17 cellular contexts compared by ENCODE assay signal in the genomic region with DNA sequence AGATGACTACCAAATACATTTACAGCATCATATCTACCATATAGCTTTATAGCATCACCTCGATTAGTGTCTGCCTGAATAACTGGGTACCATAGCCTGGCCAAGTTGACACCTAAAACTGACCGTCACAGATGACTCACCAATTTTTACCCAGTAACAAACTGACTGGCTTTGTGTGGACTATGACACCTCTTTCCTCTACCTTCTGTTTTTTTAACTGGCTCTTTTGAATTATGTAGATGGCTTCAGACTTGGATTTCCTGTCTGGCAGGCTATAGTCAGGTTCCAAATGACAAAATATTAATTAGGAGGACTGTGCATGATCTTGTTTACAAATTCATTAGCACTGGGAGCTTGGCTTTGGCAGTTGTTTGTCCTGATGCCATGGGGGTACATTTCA.
DNase-seq lines count a peak whose midpoint lies in the region; FAIRE-seq and TF ChIP-seq lines count a peak whose summit lies in the region.
"Had no signal": no experiment of that assay in that cellular context is flagged by ENCODE, and none has a peak within 500 bp of the region (broad histone marks: within the 10 kb centered on the region; RNA-seq: fewer than 3 reads in every experiment).

No MANE protein-coding gene starts in this region.

- H2AFZ ChIP-seq in osteoblast (ENCODE audit: low read length) = no peak overlapping the region
- no peak overlapping the region for H2AFZ ChIP-seq in OCI-LY7 (ENCODE audit: low read length)

- no peaks in the 10 kb centered on the region for H4K20me1 ChIP-seq in osteoblast (ENCODE audit: insufficient read depth, low read length)
- no peaks in the 10 kb centered on the region for H4K20me1 ChIP-seq in OCI-LY7 (ENCODE audit: insufficient read depth, low read length)

- H3K9me2 ChIP-seq in OCI-LY7 (ENCODE audit: insufficient read depth, low read length) = no peaks in the 10 kb centered on the region

- H3K9me3 ChIP-seq in osteoblast (ENCODE audit: low read depth, low read length) (no peaks in the 10 kb centered on the region), OCI-LY7 (ENCODE audit: low read length) (no peaks in the 10 kb centered on the region)
- H3K9me3 ChIP-seq: psoas muscle, stomach had no signal

- FAIRE-seq in RCC 7860 (lab: Jason Lieb, UNC) = peak; percentile 56

- H3K27ac ChIP-seq in osteoblast (ENCODE audit: low read depth, low read length) (peak overlapping the region; percentile 92), OCI-LY7 (ENCODE audit: low read depth, low read length, poor library complexity, severe bottlenecking) (no peak overlapping the region)
- H3K27ac ChIP-seq: psoas muscle had no signal

- H3K27me3 ChIP-seq in osteoblast (ENCODE audit: insufficient read depth, low read length) = no peaks in the 10 kb centered on the region
- H3K27me3 ChIP-seq: stomach had no signal

- H3K4me2 ChIP-seq in osteoblast (ENCODE audit: insufficient read depth, low read length) (peak overlapping the region; percentile 57), OCI-LY7 (ENCODE audit: low read length) (no peak overlapping the region)

- POLR2A ChIA-PET in OCI-LY7 (lab: Charles Lee) = no interaction called here

- intact Hi-C loops in OCI-LY7 (cut with micrococcal nuclease; ENCODE audit: unreplicated experiment) = no loop called here

- no TSS peak for BruUV-seq in OCI-LY7 (replicated peaks; lab: Mats Ljungman, UMichigan)

- H3K4me1 ChIP-seq in osteoblast (ENCODE audit: insufficient read depth, low read length) = peaks cover 20% of the 10 kb centered on the region
- H3K4me1 ChIP-seq in OCI-LY7 (ENCODE audit: insufficient read depth, low read length, poor library complexity, severe bottlenecking) = no peaks in the 10 kb centered on the region
- H3K4me1 ChIP-seq: psoas muscle had no signal

- H3K36me3 ChIP-seq in osteoblast (ENCODE audit: insufficient read depth, low read length) = no peaks in the 10 kb centered on the region
- no peaks in the 10 kb centered on the region for H3K36me3 ChIP-seq in OCI-LY7 (ENCODE audit: insufficient read depth, low read length)
- H3K36me3 ChIP-seq: stomach had no signal

- H3K4me3 ChIP-seq in osteoblast (ENCODE audit: insufficient read depth, low read length) = no peak overlapping the region
- H3K4me3 ChIP-seq in OCI-LY7 (ENCODE audit: low read depth, low read length, poor library complexity, severe bottlenecking) = no peak overlapping the region
- H3K4me3 ChIP-seq: psoas muscle, stomach had no signal

- no peaks in the 10 kb centered on the region for H3K79me2 ChIP-seq in osteoblast (ENCODE audit: insufficient read depth, low read length)
- no peaks in the 10 kb centered on the region for H3K79me2 ChIP-seq in OCI-LY7 (ENCODE audit: insufficient read depth, low read depth, low read length)

- no peak for TF ChIP-seq CTCF in osteoblast (IDR thresholded peaks at IDR 0.05; ENCODE audit: extremely low read depth, low read depth, low read length)
- TF ChIP-seq CTCF in OCI-LY7 (conservative IDR thresholded peaks at IDR 0.05; ENCODE audit: low read length) = no peak

- CTCF ChIA-PET in OCI-LY7 (lab: Charles Lee; ENCODE audit: unreplicated experiment) = no interaction called here

- DNase-seq in DMS53 treated with DMSO at 0.1 percent for 48 hours (lab: John Stamatoyannopoulos, UW; ENCODE audit: unreplicated experiment) (peak; percentile 13), RCC 7860 (ENCODE audit: low spot score) (peak; percentile 79), dermis microvascular lymphatic vessel endothelial cell (ENCODE audit: low read depth in 2 of 2) (peak; percentile 79 to 82), osteoblast (ENCODE audit: insufficient read length, low spot score, missing footprints) (no peak), HK-2 (ENCODE audit: unreplicated experiment) (no peak), AML-193 (lab: John Stamatoyannopoulos, UW) (no peak), OCI-LY7 (ENCODE audit: low spot score) (no peak), DMS153 treated with DMSO at 0.1 percent for 48 hours (lab: John Stamatoyannopoulos, UW; ENCODE audit: unreplicated experiment) (no peak)
- DNase-seq: activated CD8-positive, alpha-beta memory T cell treated with anti-CD3 and anti-CD28 coated beads, Interleukin-2, amount 10 ng/mL, durations not matched to agents 7 days and 5 days; activated effector memory CD4-positive, alpha-beta T cell treated with Interleukin-2 at 50 U/mL for 16 hours; MM.1S; naive B cell; NCI-H187 treated with DMSO at 0.1 percent for 48 hours; NCI-H510A treated with DMSO at 0.1 percent for 48 hours; psoas muscle; stomach; T-helper 17 cell had no signal

Comparison
In these comparisons a context has a peak if more than half of its experiments do, and no peak if none do; other contexts are left out.
1. DNase-seq: peak in DMS53 treated with DMSO at 0.1 percent for 48 hours (single experiment), RCC 7860 (single experiment) and dermis microvascular lymphatic vessel endothelial cell (2 of 2); none in osteoblast (single experiment), HK-2 (single experiment), AML-193 (0 of 2), OCI-LY7 (single experiment) and DMS153 treated with DMSO at 0.1 percent for 48 hours (single experiment).